Comparison of ENCODE assay signal across 1 cellular context in genomic region chr7:158829342-158830210, GRCh38.
TF ChIP-seq lines count a peak whose summit lies in the region.

TSS of gene ESYT2 (minus strand) at chr7:158829509. CDS start at chr7:158829418, 91 bp downstream.

TF ChIP-seq in HepG2, 621 proteins besides CTCF, POLR2A, EP300 and RAD21 (continued from another document and continues in another):
- TF ChIP-seq U2AF2 (IDR thresholded peaks at IDR 0.05; ENCODE audit: low read depth, low read length), result no peak
- TF ChIP-seq ZNF598 (CRISPR knock-in tag; IDR thresholded peaks at IDR 0.05; ENCODE audit: borderline replicate concordance), result peak; percentile 56; the same call in 1 of the 2 replicates
- no peak for TF ChIP-seq SNAPC5 (CRISPR knock-in tag; IDR thresholded peaks at IDR 0.05; ENCODE audit: borderline replicate concordance)
- TF ChIP-seq ZNF512 (CRISPR knock-in tag; IDR thresholded peaks at IDR 0.05), result no peak; the same call in 1 of the 2 replicates
- TF ChIP-seq DNMT3B (CRISPR knock-in tag; conservative IDR thresholded peaks at IDR 0.05), result no peak
- TF ChIP-seq HOXA7 (CRISPR knock-in tag; IDR thresholded peaks at IDR 0.05), result no peak
- 0 out of 2 replicates have a peak, but pooled peaks have one; percentile 53 for TF ChIP-seq ZNF367 (CRISPR knock-in tag; IDR thresholded peaks at IDR 0.05; ENCODE audit: borderline replicate concordance)
- TF ChIP-seq FOXA1 (IDR thresholded peaks at IDR 0.05), result no peak
- TF ChIP-seq FOXA1 (CRISPR knock-in tag; IDR thresholded peaks at IDR 0.05), result 0 out of 2 replicates have a peak, but pooled peaks have one; percentile 34
- peak; percentile 29; the same call in 1 of the 2 replicates for TF ChIP-seq SNAPC2 (CRISPR knock-in tag; IDR thresholded peaks at IDR 0.05)
- TF ChIP-seq MAFG (CRISPR knock-in tag; IDR thresholded peaks at IDR 0.05), result no peak
- peak; percentile 78 for TF ChIP-seq GMEB2 (CRISPR knock-in tag; IDR thresholded peaks at IDR 0.05; ENCODE audit: low read depth)
- TF ChIP-seq NONO (IDR thresholded peaks at IDR 0.05), result no peak
- peak; percentile 92 for TF ChIP-seq NONO (CRISPR knock-in tag; conservative IDR thresholded peaks at IDR 0.05)
- peak; percentile 83 for TF ChIP-seq ASH2L (IDR thresholded peaks at IDR 0.05; ENCODE audit: insufficient read length, low read depth, low read length)
- TF ChIP-seq MBD4 (IDR thresholded peaks at IDR 0.05; ENCODE audit: borderline replicate concordance, low read length), result no peak
- no peak for TF ChIP-seq SMC3 (IDR thresholded peaks at IDR 0.05; ENCODE audit: low read length)
- TF ChIP-seq ZXDC (CRISPR knock-in tag; IDR thresholded peaks at IDR 0.05), result peak; percentile 42; the same call in 1 of the 2 replicates
- TF ChIP-seq TBL1XR1 (IDR thresholded peaks at IDR 0.05; ENCODE audit: borderline replicate concordance, low read length, partially characterized antibody), result peak; percentile 35
- TF ChIP-seq SPEN (CRISPR knock-in tag; IDR thresholded peaks at IDR 0.05; ENCODE audit: low read depth), result peak; percentile 88
- no peak for TF ChIP-seq GRHL1 (CRISPR knock-in tag; conservative IDR thresholded peaks at IDR 0.05)
- TF ChIP-seq GATA4 (IDR thresholded peaks at IDR 0.05; ENCODE audit: borderline replicate concordance, low read depth), result 0 out of 2 replicates have a peak, but pooled peaks have one; percentile 24
- peak; percentile 90; the same call in 1 of the 2 replicates for TF ChIP-seq SP140L (CRISPR knock-in tag; IDR thresholded peaks at IDR 0.05; ENCODE audit: borderline replicate concordance)
- peak; percentile 28; the same call in 1 of the 2 replicates for TF ChIP-seq TBX3 (IDR thresholded peaks at IDR 0.05; ENCODE audit: borderline replicate concordance)
- no peak for TF ChIP-seq ZNF180 (CRISPR knock-in tag; IDR thresholded peaks at IDR 0.05; ENCODE audit: borderline replicate concordance, low read depth)
- TF ChIP-seq SMARCC2 (IDR thresholded peaks at IDR 0.05), result no peak
- peak; percentile 42 for TF ChIP-seq FOXA3 (CRISPR knock-in tag; IDR thresholded peaks at IDR 0.05)
- no peak for TF ChIP-seq NFIC (IDR thresholded peaks at IDR 0.05; ENCODE audit: low read length)
- no peak for TF ChIP-seq ZNF660 (CRISPR knock-in tag; IDR thresholded peaks at IDR 0.05; ENCODE audit: borderline replicate concordance, low read depth)
- TF ChIP-seq ZBTB43 (CRISPR knock-in tag; conservative IDR thresholded peaks at IDR 0.05), result peak; percentile 50
- no peak for TF ChIP-seq ZFP36L2 (CRISPR knock-in tag; IDR thresholded peaks at IDR 0.05)
- peak; percentile 50 for TF ChIP-seq RBM22 (optimal IDR thresholded peaks at IDR 0.05; ENCODE audit: low read length)
- peak; percentile 85; the same call in 1 of the 2 replicates for TF ChIP-seq ZNF746 (CRISPR knock-in tag; IDR thresholded peaks at IDR 0.05)
- TF ChIP-seq MEIS2 (CRISPR knock-in tag; IDR thresholded peaks at IDR 0.05), result peak; percentile 66
- TF ChIP-seq SIN3A (IDR thresholded peaks at IDR 0.05; ENCODE audit: borderline replicate concordance, low read depth, low read length), result peak; percentile 76; the same call in 1 of the 2 replicates
- TF ChIP-seq EEA1 (CRISPR knock-in tag; IDR thresholded peaks at IDR 0.05; ENCODE audit: borderline replicate concordance), result peak; percentile 77; the same call in 1 of the 2 replicates
- no peak for TF ChIP-seq JARID2 (CRISPR knock-in tag; IDR thresholded peaks at IDR 0.05; ENCODE audit: insufficient replicate concordance)
- peak; percentile 84 for TF ChIP-seq ZNF225 (CRISPR knock-in tag; IDR thresholded peaks at IDR 0.05)
- TF ChIP-seq MYNN (CRISPR knock-in tag; IDR thresholded peaks at IDR 0.05; ENCODE audit: low read depth), result no peak
- no peak; the same call in 1 of the 2 replicates for TF ChIP-seq ZNF558 (CRISPR knock-in tag; IDR thresholded peaks at IDR 0.05; ENCODE audit: borderline replicate concordance)
- TF ChIP-seq NPAS2 (CRISPR knock-in tag; IDR thresholded peaks at IDR 0.05; ENCODE audit: borderline replicate concordance), result no peak
- peak; percentile 87 for TF ChIP-seq RFXAP (CRISPR knock-in tag; IDR thresholded peaks at IDR 0.05; ENCODE audit: borderline replicate concordance)
- TF ChIP-seq ZNF318 (CRISPR knock-in tag; IDR thresholded peaks at IDR 0.05), result 0 out of 2 replicates have a peak, but pooled peaks have one; percentile 26
- no peak for TF ChIP-seq ZNF24 (IDR thresholded peaks at IDR 0.05)
- no peak for TF ChIP-seq MZF1 (CRISPR knock-in tag; IDR thresholded peaks at IDR 0.05; ENCODE audit: borderline replicate concordance)
- TF ChIP-seq MNT (IDR thresholded peaks at IDR 0.05), result no peak; the same call in 1 of the 2 replicates
- no peak for TF ChIP-seq ZNF207 (IDR thresholded peaks at IDR 0.05; ENCODE audit: borderline replicate concordance)
- peak; percentile 58; the same call in 1 of the 2 replicates for TF ChIP-seq ZNF253 (CRISPR knock-in tag; IDR thresholded peaks at IDR 0.05; ENCODE audit: borderline replicate concordance)
